In genomic region chr19:44003461-44004134, GRCh38 we compare ENCODE assay signal across 8 cellular contexts. TPM values are rescaled to one million over a fixed set of nuclear protein-coding genes. Genes with fewer than 3 reads are reported as not detected.
DNase-seq lines count a peak whose midpoint lies in the region; ATAC-seq and TF ChIP-seq lines count a peak whose summit lies in the region.

No MANE protein-coding gene starts in this region.

- H3K4me3 ChIP-seq in PC-9 (peak overlapping the region; percentile 86), lower lobe of right lung (peak overlapping the region; percentile 85)

- intact Hi-C loops in PC-9 (cut with micrococcal nuclease; ENCODE audit: unreplicated experiment) (loop anchor here (2.0 kb wide), 1 partner anchor 53 kb away; the partner anchor contains the start of gene ZNF221), lower lobe of right lung (cut with DNase I) (no loop called here)
- intact Hi-C loops in dendritic cell treated with granulocyte-macrophage colony-stimulating factor and Interleukin-4, amounts not matched to agents 40 ng/mL and 50 ng/mL, for 4 days (cut with micrococcal nuclease), result loop anchor here (2.0 to 5.0 kb wide), 4 partner anchors 53 to 301 kb away; partner anchors contain the start of genes ZNF221, ZNF224, ZNF227 and ZNF235

- peaks cover 36% of the 10 kb centered on the region for H3K36me3 Mint-ChIP-seq in dendritic cell treated with granulocyte-macrophage colony-stimulating factor and Interleukin-4, amounts not matched to agents 40 ng/mL and 50 ng/mL, for 4 days (ENCODE audit: low read depth)
- peaks cover 32% of the 10 kb centered on the region for H3K36me3 Mint-ChIP-seq in type B pancreatic cell

- POLR2A ChIA-PET in PC-9 (lab: Charles Lee; ENCODE audit: unreplicated experiment), result interaction anchor here (0.5 kb wide), 1 partner anchor 176 kb away, joined by 3 read pairs; the partner anchor contains the start of gene ZNF283

- H3K4me3 Mint-ChIP-seq in dendritic cell treated with granulocyte-macrophage colony-stimulating factor and Interleukin-4, amounts not matched to agents 40 ng/mL and 50 ng/mL, for 4 days, result peak overlapping the region; percentile 97
- peak overlapping the region; percentile 100 for H3K4me3 Mint-ChIP-seq in type B pancreatic cell

- no peaks in the 10 kb centered on the region for H3K27me3 ChIP-seq in PC-9 (ENCODE audit: insufficient read depth, low read depth)
- no peaks in the 10 kb centered on the region for H3K27me3 ChIP-seq in lower lobe of right lung (ENCODE audit: low read depth)

- no peaks in the 10 kb centered on the region for H3F3A ChIP-seq in PC-9 (ENCODE audit: insufficient read depth, low read depth)

- H4K20me1 ChIP-seq in PC-9 (ENCODE audit: insufficient read depth), result no peaks in the 10 kb centered on the region

- H2AFZ ChIP-seq in PC-9, result peak overlapping the region; percentile 96

- H3K4me1 ChIP-seq in PC-9 (replicated peaks; ENCODE audit: insufficient read depth) (peaks cover 13% of the 10 kb centered on the region), lower lobe of right lung (peaks cover 16% of the 10 kb centered on the region)

- H3K4me1 Mint-ChIP-seq in dendritic cell treated with granulocyte-macrophage colony-stimulating factor and Interleukin-4, amounts not matched to agents 40 ng/mL and 50 ng/mL, for 4 days (ENCODE audit: low read depth), result peaks cover 31% of the 10 kb centered on the region
- H3K4me1 Mint-ChIP-seq in type B pancreatic cell (ENCODE audit: unreplicated experiment), result peaks cover 17% of the 10 kb centered on the region

- H3K36me3 ChIP-seq in PC-9 (ENCODE audit: low read depth) (peaks cover 10% of the 10 kb centered on the region), lower lobe of right lung (peaks cover 14% of the 10 kb centered on the region)

- H3K27ac Mint-ChIP-seq in dendritic cell treated with granulocyte-macrophage colony-stimulating factor and Interleukin-4, amounts not matched to agents 40 ng/mL and 50 ng/mL, for 4 days, result peak overlapping the region; percentile 94
- H3K27ac Mint-ChIP-seq in type B pancreatic cell, result peak overlapping the region; percentile 87

- no peaks in the 10 kb centered on the region for H3K9me2 ChIP-seq in PC-9 (ENCODE audit: insufficient read depth)

- DNase-seq in DMS79 treated with DMSO at 0.1 percent for 48 hours (lab: John Stamatoyannopoulos, UW) (peak; percentile 12), DMS79 (lab: John Stamatoyannopoulos, UW) (no peak), PC-9 (no peak), lower lobe of right lung (peak; percentile 45), type B pancreatic cell (ENCODE audit: extremely low spot score, unreplicated experiment) (no peak), NCI-H2171 treated with DMSO at 0.1 percent for 48 hours (lab: John Stamatoyannopoulos, UW) (no peak)

- ATAC-seq in HG02571 (IDR thresholded peaks at IDR 0.05; ENCODE audit: unreplicated experiment), result peak; percentile 22
- ATAC-seq in lower lobe of right lung, result peak; percentile 4 to 35

- H3K79me2 ChIP-seq in PC-9 (ENCODE audit: low read depth), result 0 out of 2 replicates have a peak, but pooled peaks cover 3% of the 10 kb centered on the region

- no peaks in the 10 kb centered on the region for H3K27me3 Mint-ChIP-seq in dendritic cell treated with granulocyte-macrophage colony-stimulating factor and Interleukin-4, amounts not matched to agents 40 ng/mL and 50 ng/mL, for 4 days
- H3K27me3 Mint-ChIP-seq in type B pancreatic cell, result peaks cover 3% of the 10 kb centered on the region

- CTCF ChIA-PET in PC-9 (lab: Charles Lee), result no interaction called here

- H3K9me3 ChIP-seq in PC-9 (ENCODE audit: insufficient read depth, low read depth), result peaks cover 6% of the 10 kb centered on the region; the same call in 1 of the 2 replicates
- H3K9me3 ChIP-seq in lower lobe of right lung, result peaks cover 26% of the 10 kb centered on the region

- peak overlapping the region; percentile 82 for H3K4me2 ChIP-seq in PC-9

- no peak; the same call in 1 of the 2 replicates for TF ChIP-seq CTCF in PC-9 (conservative IDR thresholded peaks at IDR 0.05)
- TF ChIP-seq CTCF in lower lobe of right lung (IDR thresholded peaks at IDR 0.05), result no peak
- peak; percentile 22 for TF ChIP-seq CTCF in type B pancreatic cell (conservative IDR thresholded peaks at IDR 0.05)

- peaks cover 43% of the 10 kb centered on the region for H3K9me3 Mint-ChIP-seq in dendritic cell treated with granulocyte-macrophage colony-stimulating factor and Interleukin-4, amounts not matched to agents 40 ng/mL and 50 ng/mL, for 4 days
- H3K9me3 Mint-ChIP-seq in type B pancreatic cell, result peaks cover 10% of the 10 kb centered on the region

- H3K27ac ChIP-seq in PC-9 (no peak overlapping the region), lower lobe of right lung (peak overlapping the region; percentile 78)

- no TSS peak for BruUV-seq in PC-9 (replicated peaks; lab: Mats Ljungman, UMichigan)

RNA-seq across cellular contexts. Expression of gene ZNF230, which starts 0.8 kb away (rescaled TPM):
- total RNA-seq in PC-9 (2021), result 4.0 and 4.8 TPM in 2 replicates
- 4.8 TPM for total RNA-seq in lower lobe of right lung
- total RNA-seq in type B pancreatic cell (ENCODE audit: low replicate concordance), result 5.0 and 6.5 TPM in 2 replicates

RNA-seq across cellular contexts. Expression of gene ZNF155, which starts 19.6 kb away (rescaled TPM):
- total RNA-seq in PC-9 (2021) (5.0 and 6.1 TPM in 2 replicates), lower lobe of right lung (8.9 TPM), type B pancreatic cell (ENCODE audit: low replicate concordance) (9.8 and 10.3 TPM in 2 replicates)

RNA-seq across cellular contexts. Expression of gene ZNF222, which starts 21.6 kb away (rescaled TPM):
- total RNA-seq in PC-9 (2021) (1.8 and 2.1 TPM in 2 replicates), lower lobe of right lung (3.1 TPM), type B pancreatic cell (ENCODE audit: low replicate concordance) (6.7 and 7.9 TPM in 2 replicates)

RNA-seq across cellular contexts. Expression of gene ZNF223, which starts 48.2 kb away (rescaled TPM):
- total RNA-seq in PC-9 (2021) (3.5 and 4.2 TPM in 2 replicates), lower lobe of right lung (5.7 TPM), type B pancreatic cell (ENCODE audit: low replicate concordance) (8.4 and 10.0 TPM in 2 replicates)

RNA-seq across cellular contexts. Expression of gene ZNF221, which starts 52.6 kb away (rescaled TPM):
- 1.7 and 1.9 TPM in 2 replicates for total RNA-seq in PC-9 (2021)
- 6.2 TPM for total RNA-seq in lower lobe of right lung
- 7.6 and 12.2 TPM in 2 replicates for total RNA-seq in type B pancreatic cell (ENCODE audit: low replicate concordance)

Comparison
In these comparisons a context has a peak if more than half of its experiments do, and no peak if none do; other contexts are left out.
1. DNase-seq: peak in DMS79 treated with DMSO at 0.1 percent for 48 hours (single experiment) and lower lobe of right lung (single experiment); none in DMS79 (single experiment), PC-9 (0 of 2), type B pancreatic cell (single experiment) and NCI-H2171 treated with DMSO at 0.1 percent for 48 hours (single experiment).